ENCODE assay signal across 8 cellular contexts in the genomic region with DNA sequence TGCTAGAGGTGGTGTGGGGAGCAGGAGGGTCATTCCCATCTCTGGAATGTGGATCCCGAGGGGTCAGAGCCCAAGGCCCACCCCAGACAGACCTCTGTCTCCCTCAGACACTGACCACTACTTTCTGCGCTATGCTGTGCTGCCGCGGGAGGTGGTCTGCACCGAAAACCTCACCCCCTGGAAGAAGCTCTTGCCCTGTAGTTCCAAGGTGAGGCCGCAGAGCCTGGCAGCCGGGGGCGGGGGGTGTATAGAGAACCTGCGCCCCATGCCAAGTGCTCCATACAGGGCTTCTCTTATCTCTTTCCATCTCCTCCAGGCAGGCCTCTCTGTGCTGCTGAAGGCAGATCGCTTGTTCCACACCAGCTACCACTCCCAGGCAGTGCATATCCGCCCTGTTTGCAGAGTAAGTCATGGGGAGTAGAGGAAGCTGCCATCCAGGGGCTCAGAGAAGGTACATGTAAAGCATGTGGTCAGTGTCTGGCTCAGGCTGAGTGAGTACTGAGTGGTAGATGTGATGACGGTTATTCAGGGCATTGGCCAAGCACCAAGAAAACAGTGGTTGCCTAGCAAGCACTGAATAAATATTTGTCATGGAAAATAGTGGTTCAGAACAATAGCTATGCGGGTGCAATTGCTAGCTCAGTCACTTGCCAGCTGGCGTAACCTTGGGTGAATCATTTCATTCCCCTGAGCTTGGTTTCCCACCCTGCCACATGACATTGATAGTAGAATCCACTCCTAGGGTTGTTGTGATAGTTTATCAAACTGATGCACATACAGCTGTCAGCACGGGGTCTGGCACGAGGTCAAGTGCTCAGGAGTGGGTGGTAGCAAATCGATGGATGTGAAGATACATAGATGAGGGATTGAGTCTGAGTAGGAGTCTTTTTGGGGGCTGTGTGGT. TPM values are rescaled to one million over a fixed set of nuclear protein-coding genes. Genes with fewer than 3 reads are reported as not detected.
DNase-seq lines count a peak whose midpoint lies in the region; ATAC-seq and FAIRE-seq lines count a peak whose summit lies in the region.

No MANE protein-coding gene starts in this region.

- in situ Hi-C loops in GM23248 (cut with MboI): no loop called here

- peak; percentile 98 for DNase-seq in GM23248
- peak; percentile 97 for DNase-seq in NCI-H1092 treated with DMSO at 0.1 percent for 48 hours (lab: John Stamatoyannopoulos, UW)
- peak; percentile 97 for DNase-seq in stromal cell of bone marrow (ENCODE audit: low read depth)
- no peak for DNase-seq in NCI-H187 treated with DMSO at 0.1 percent for 48 hours (lab: John Stamatoyannopoulos, UW)

- 45 to 47% methylated on average over 17 of the region's 17 CpGs for WGBS in GM23248 (ENCODE audit: low coverage in 1 of 2, low lambda C conversion rate in 2 of 2, missing lambda C conversion rate in 2 of 2), 2 experiments

- H3K27me3 ChIP-seq in GM23248 (replicated peaks; ENCODE audit: insufficient read depth): no peaks in the 10 kb centered on the region

- H3K79me2 ChIP-seq in GM23248 (ENCODE audit: insufficient read depth): peaks cover 28% of the 10 kb centered on the region

- H2AFZ ChIP-seq in GM23248: no peak overlapping the region

- no peaks in the 10 kb centered on the region for H3K9me2 ChIP-seq in GM23248 (ENCODE audit: insufficient read depth)

- H3K27ac ChIP-seq in GM23248: peak overlapping the region; percentile 95
- peak overlapping the region; percentile 85 for H3K27ac ChIP-seq in angular gyrus (ENCODE audit: low read depth, low read length)

- H3K9ac ChIP-seq in GM23248: peak overlapping the region; percentile 81

- H3K4me2 ChIP-seq in GM23248 (ENCODE audit: unreplicated experiment): peak overlapping the region; percentile 72

- peaks cover 21% of the 10 kb centered on the region for H3F3A ChIP-seq in GM23248 (ENCODE audit: insufficient read depth)

- peak; percentile 89 for FAIRE-seq in islet of Langerhans (lab: Jason Lieb, UNC)

- peak overlapping the region; percentile 38; the same call in 1 of the 2 replicates for H3K4me3 ChIP-seq in GM23248

- peaks cover 26% of the 10 kb centered on the region for H3K4me1 ChIP-seq in GM23248 (ENCODE audit: insufficient read depth)

- no peaks in the 10 kb centered on the region for H3K9me3 ChIP-seq in GM23248 (ENCODE audit: low read depth)

- ATAC-seq in GM18498 (IDR thresholded peaks at IDR 0.05; ENCODE audit: unreplicated experiment) (peak; percentile 86), GM18519 (IDR thresholded peaks at IDR 0.05; ENCODE audit: low FRiP score, unreplicated experiment) (no peak)

- H3K36me3 ChIP-seq in GM23248 (ENCODE audit: low read depth): peaks cover 26% of the 10 kb centered on the region

- no peaks in the 10 kb centered on the region for H4K20me1 ChIP-seq in GM23248 (ENCODE audit: insufficient read depth)

RNA-seq across cellular contexts. Expression of a gene that starts 3.5 kb away (rescaled TPM):
- total RNA-seq in GM23248 (2014; rRNA removed; shearing (Covaris generic)): 108 and 138 TPM in 2 replicates
- polyA plus RNA-seq in GM23248 (2016; fragmentation: Nextera tagmentation; extraction: Ambion mirVana): 190 and 198 TPM in 2 replicates

RNA-seq across cellular contexts. Expression of a gene that starts 11.4 kb away (rescaled TPM):
- total RNA-seq in GM23248 (2014; rRNA removed; shearing (Covaris generic)): 5.1 and 5.7 TPM in 2 replicates
- 27.9 and 30.0 TPM in 2 replicates for polyA plus RNA-seq in GM23248 (2016; fragmentation: Nextera tagmentation; extraction: Ambion mirVana)

RNA-seq across cellular contexts. Expression of a gene that starts 41.3 kb away (rescaled TPM):
- total RNA-seq in GM23248 (2014; rRNA removed; shearing (Covaris generic)): not detected in 2 replicates
- polyA plus RNA-seq in GM23248 (2016; fragmentation: Nextera tagmentation; extraction: Ambion mirVana): 0.42 and 0.55 TPM in 2 replicates

RNA-seq across cellular contexts. Expression of a gene that starts 50.1 kb away (rescaled TPM):
- total RNA-seq in GM23248 (2014; rRNA removed; shearing (Covaris generic)): not detected in 2 replicates
- not detected in 2 replicates for polyA plus RNA-seq in GM23248 (2016; fragmentation: Nextera tagmentation; extraction: Ambion mirVana)

RNA-seq across cellular contexts. Expression of a gene that starts 56.5 kb away (rescaled TPM):
- 27.3 and 38.7 TPM in 2 replicates for total RNA-seq in GM23248 (2014; rRNA removed; shearing (Covaris generic))
- polyA plus RNA-seq in GM23248 (2016; fragmentation: Nextera tagmentation; extraction: Ambion mirVana): 24.6 and 27.1 TPM in 2 replicates
